ENCODE assay signal across 9 cellular contexts in genomic region chr22:36678477-36678876, GRCh38. TPM values are rescaled to one million over a fixed set of nuclear protein-coding genes. Genes with fewer than 3 reads are reported as not detected.
"Had no signal": no experiment of that assay in that cellular context is flagged by ENCODE, and none has a peak within 500 bp of the region (broad histone marks: within the 10 kb centered on the region; RNA-seq: fewer than 3 reads in every experiment).

No MANE protein-coding gene starts in this region.

- H3K4me3 ChIP-seq: GM12878 had no signal

- FAIRE-seq: G401.6, GM12878, GM12891, GM12892, GM18507, GM19239 had no signal

- ATAC-seq: GM12878 had no signal

- DNase-seq: GDM1, GF-D8 had no signal

RNA-seq across cellular contexts. Expression of gene CACNG2, which starts 25.1 kb away (rescaled TPM):
- total RNA-seq: G401, GM12878 had no signal
- polyA plus RNA-seq: GM12878 had no signal
